8 cellular contexts compared by ENCODE assay signal in genomic region chr14:74881425-74882102, GRCh38. TPM values are rescaled to one million over a fixed set of nuclear protein-coding genes. Genes with fewer than 3 reads are reported as not detected.
DNase-seq lines count a peak whose midpoint lies in the region; ATAC-seq and TF ChIP-seq lines count a peak whose summit lies in the region.

Gene DLST, plus strand, starts transcription at chr14:74881916. Its CDS starts 38 bp downstream, at chr14:74881954.

- H3K27me3 ChIP-seq in adrenal gland (no peaks in the 10 kb centered on the region), heart right ventricle (no peaks in the 10 kb centered on the region), upper lobe of right lung (no peaks in the 10 kb centered on the region)

- intact Hi-C loops in adrenal gland (cut with DNase I), result no loop called here
- intact Hi-C loops in heart right ventricle (cut with DNase I), result no loop called here
- intact Hi-C loops in posterior vena cava (cut with DNase I), result no loop called here
- intact Hi-C loops in upper lobe of right lung (cut with DNase I), result no loop called here

- H3K4me3 ChIP-seq in adrenal gland (peak within 1 kb of the TSS; percentile 87 to 100 (median 95)), heart right ventricle (peak within 1 kb of the TSS; percentile 69 to 99 (median 92)), upper lobe of right lung (peak within 1 kb of the TSS; percentile 93)

- TF ChIP-seq CTCF in GM13976 (IDR thresholded peaks at IDR 0.05; ENCODE audit: borderline replicate concordance, control extremely low read depth, extremely low read depth, insufficient read depth, missing control alignments) (no peak), adrenal gland (IDR thresholded peaks at IDR 0.05) (peak in 1 of 6 experiments; percentile 16), heart right ventricle (IDR thresholded peaks at IDR 0.05) (no peak), upper lobe of right lung (IDR thresholded peaks at IDR 0.05) (no peak)

- peaks cover 0 to 6% of the 10 kb centered on the region in 2 donors for H3K36me3 ChIP-seq in adrenal gland (replicated peaks in 1 of 2)
- peaks cover 0 to 24% (median 0%) of the 10 kb centered on the region in 9 donors for H3K36me3 ChIP-seq in heart right ventricle
- H3K36me3 ChIP-seq in upper lobe of right lung, result peaks cover 12% of the 10 kb centered on the region

- DNase-seq in GM13976 (ENCODE audit: low spot score) (peak; percentile 97), NCI-H146 treated with DMSO at 0.1 percent for 48 hours (lab: John Stamatoyannopoulos, UW; ENCODE audit: unreplicated experiment) (peak; percentile 35), T-helper 1 cell (peak; percentile 68 to 89 (median 79)), adrenal gland (peak; percentile 84 to 91 (median 89)), heart right ventricle (peak; percentile 87 to 89), posterior vena cava (ENCODE audit: low spot score) (peak; percentile 96), upper lobe of right lung (peak; percentile 94)

- peak within 1 kb of the TSS; percentile 91 to 99 (median 97) for H3K27ac ChIP-seq in adrenal gland
- H3K27ac ChIP-seq in heart right ventricle, result peak within 1 kb of the TSS; percentile 64 to 99 (median 94)
- H3K27ac ChIP-seq in upper lobe of right lung, result peak within 1 kb of the TSS; percentile 96

- peak; percentile 96 for ATAC-seq in HG02840 (IDR thresholded peaks at IDR 0.05; ENCODE audit: low FRiP score, unreplicated experiment)
- ATAC-seq in heart right ventricle, result peak; percentile 97 to 99 (median 98)
- ATAC-seq in upper lobe of right lung, result peak; percentile 99

- H3K4me1 ChIP-seq in adrenal gland (replicated peaks in 1 of 2), result peaks cover 18 to 43% of the 10 kb centered on the region in 2 donors
- H3K4me1 ChIP-seq in heart right ventricle, result peaks cover 18 to 50% (median 47%) of the 10 kb centered on the region in 9 donors
- peaks cover 43% of the 10 kb centered on the region for H3K4me1 ChIP-seq in upper lobe of right lung

- H3K9me3 ChIP-seq in adrenal gland (replicated peaks in 1 of 3) (no peaks in the 10 kb centered on the region), heart right ventricle (no peaks in the 10 kb centered on the region), upper lobe of right lung (no peaks in the 10 kb centered on the region)

- in situ Hi-C loops in GM13976 (cut with MboI; ENCODE audit: low sequenced_read_pairs, unreplicated experiment), result no loop called here

- peak in 1 of 2 donors; percentile 77 for TF ChIP-seq POLR2A in adrenal gland (IDR thresholded peaks at IDR 0.05)

- 0 to 1% (median 0%) methylated on average over 7 to 53 of the region's 53 CpGs for WGBS in adrenal gland, 4 donors
- 0 to 1% methylated on average over 51 to 53 of the region's 53 CpGs for WGBS in heart right ventricle, 2 donors

RNA-seq across cellular contexts. Expression of gene DLST, which starts in this region (rescaled TPM):
- total RNA-seq in adrenal gland, result 100 to 1,000 TPM; 128 to 205 (median 162) TPM
- polyA plus RNA-seq in adrenal gland, result 100 to 1,000 TPM in 1 of 3 donors, 10 to 100 TPM in 2; 42.0 to 137 (median 54.0) TPM
- total RNA-seq in heart right ventricle, result 100 to 1,000 TPM; 179 to 273 (median 227) TPM
- 10 to 100 TPM; 52.5 to 96.0 TPM for polyA plus RNA-seq in heart right ventricle
- total RNA-seq in posterior vena cava, result 10 to 100 TPM; 70.4 to 85.0 TPM
- total RNA-seq in upper lobe of right lung, result 90.1 TPM

Comparison
In these comparisons a context has a peak if more than half of its experiments do, and no peak if none do; other contexts are left out.
1. Peak in every context shown above with its lines: DNase-seq, ATAC-seq, H3K4me3 ChIP-seq and H3K27ac ChIP-seq.
2. DNase-seq: peak in every context shown above with its lines; median percentile 97 in GM13976; 96 in posterior vena cava; 94 in upper lobe of right lung; 89 in adrenal gland; 88 in heart right ventricle; 79 in T-helper 1 cell; 35 in NCI-H146 treated with DMSO at 0.1 percent for 48 hours.